ENCODE assay signal across 8 cellular contexts in genomic region chr7:149497467-149498261, GRCh38. TPM values are rescaled to one million over a fixed set of nuclear protein-coding genes. Genes with fewer than 3 reads are reported as not detected.
DNase-seq lines count a peak whose midpoint lies in the region; ATAC-seq, FAIRE-seq and TF ChIP-seq lines count a peak whose summit lies in the region.

Gene ZNF746, minus strand, starts transcription at chr7:149497809. Its CDS starts 273 bp downstream, at chr7:149497536.

- H3K27me3 Mint-ChIP-seq in activated naive CD8-positive, alpha-beta T cell treated with anti-CD3 and anti-CD28 coated beads, Interleukin-2, amount 10 ng/mL, durations not matched to agents 7 days and 5 days, result no peaks in the 10 kb centered on the region

- no peaks in the 10 kb centered on the region for H3K27me3 ChIP-seq in Loucy (ENCODE audit: insufficient read depth, low read length, poor library complexity, severe bottlenecking)
- H3K27me3 ChIP-seq in SU-DHL-6 (ENCODE audit: low read length), result no peaks in the 10 kb centered on the region
- H3K27me3 ChIP-seq in cardiac muscle cell, result peaks cover 18% of the 10 kb centered on the region
- H3K27me3 ChIP-seq in trophoblast cell (ENCODE audit: insufficient read depth, low read length), result no peaks in the 10 kb centered on the region
- H3K27me3 ChIP-seq in tibial nerve, result no peaks in the 10 kb centered on the region

- ATAC-seq in activated naive CD8-positive, alpha-beta T cell treated with anti-CD3 and anti-CD28 coated beads, Interleukin-2, amount 10 ng/mL, durations not matched to agents 7 days and 5 days (ENCODE audit: low read depth), result peak; percentile 91

- H3K4me2 ChIP-seq in Loucy (ENCODE audit: low read depth, low read length, poor library complexity, severe bottlenecking) (peak within 1 kb of the TSS; percentile 94), SU-DHL-6 (ENCODE audit: low read depth, low read length, poor library complexity, severe bottlenecking) (peak within 1 kb of the TSS; percentile 72), trophoblast cell (ENCODE audit: low read length) (peak within 1 kb of the TSS; percentile 94)

- H2BK5ac ChIP-seq in trophoblast cell (ENCODE audit: low read depth, low read length, poor library complexity), result peak within 1 kb of the TSS; percentile 46

- H3K27ac Mint-ChIP-seq in activated naive CD8-positive, alpha-beta T cell treated with anti-CD3 and anti-CD28 coated beads, Interleukin-2, amount 10 ng/mL, durations not matched to agents 7 days and 5 days, result peak within 1 kb of the TSS; percentile 97

- H2AFZ ChIP-seq in Loucy (ENCODE audit: low read length) (peak within 1 kb of the TSS; percentile 100), SU-DHL-6 (ENCODE audit: low read depth, low read length, severe bottlenecking) (peak within 1 kb of the TSS; percentile 87), trophoblast cell (ENCODE audit: insufficient read depth, low read length, poor library complexity) (peak within 1 kb of the TSS; percentile 86)

- H3K4me1 Mint-ChIP-seq in activated naive CD8-positive, alpha-beta T cell treated with anti-CD3 and anti-CD28 coated beads, Interleukin-2, amount 10 ng/mL, durations not matched to agents 7 days and 5 days, result peaks cover 35% of the 10 kb centered on the region

- H3K18ac ChIP-seq in trophoblast cell (ENCODE audit: low read length), result peak within 1 kb of the TSS; percentile 93

- peaks cover 24% of the 10 kb centered on the region for H3K4me1 ChIP-seq in Loucy (ENCODE audit: insufficient read depth, low read length, poor library complexity, severe bottlenecking)
- peaks cover 5% of the 10 kb centered on the region for H3K4me1 ChIP-seq in cardiac muscle cell (ENCODE audit: low read depth)
- peaks cover 3 to 4% of the 10 kb centered on the region in 2 experiments for H3K4me1 ChIP-seq in trophoblast cell (ENCODE audit: control insufficient read depth in 1 of 2, insufficient read depth in 2 of 2, low read length in 2 of 2)
- peaks cover 0 to 20% (median 9%) of the 10 kb centered on the region in 4 donors for H3K4me1 ChIP-seq in tibial nerve

- TF ChIP-seq EP300 in tibial nerve (IDR thresholded peaks at IDR 0.05), result no peak

- H3K9me2 ChIP-seq in Loucy (replicated peaks; ENCODE audit: low read depth, low read length) (no peaks in the 10 kb centered on the region), SU-DHL-6 (replicated peaks; ENCODE audit: insufficient read depth, low read length) (no peaks in the 10 kb centered on the region)

- H3K4ac ChIP-seq in trophoblast cell (ENCODE audit: low read depth, low read length), result peak within 1 kb of the TSS; percentile 95

- CTCF ChIA-PET in GM10248 (lab: Yijun Ruan, JAX), result interaction anchor here (2.4 kb wide), 1 partner anchor 236 kb away, joined by 8 read pairs; the partner anchor contains the start of gene ZNF783

- peaks cover 8% of the 10 kb centered on the region for H3K79me1 ChIP-seq in trophoblast cell (ENCODE audit: low read length)

- peaks cover 12% of the 10 kb centered on the region; the same call in 1 of the 2 replicates for H3K36me3 ChIP-seq in Loucy (ENCODE audit: insufficient read depth, low read length)
- no peaks in the 10 kb centered on the region for H3K36me3 ChIP-seq in SU-DHL-6 (ENCODE audit: low read length)
- peaks cover 10% of the 10 kb centered on the region for H3K36me3 ChIP-seq in cardiac muscle cell
- H3K36me3 ChIP-seq in trophoblast cell (ENCODE audit: control insufficient read depth in 1 of 2, insufficient read depth in 2 of 2, low read length in 2 of 2), result peaks cover 14% of the 10 kb centered on the region in 2 experiments
- H3K36me3 ChIP-seq in tibial nerve, result peaks cover 0 to 17% (median 10%) of the 10 kb centered on the region in 3 donors

- TF ChIP-seq CTCF in GM10248 (IDR thresholded peaks at IDR 0.05; ENCODE audit: control extremely low read depth, extremely low read depth, low read depth, missing control alignments) (peak; percentile 89), Loucy (conservative IDR thresholded peaks at IDR 0.05; ENCODE audit: low read length) (peak; percentile 48), SU-DHL-6 (IDR thresholded peaks at IDR 0.05; ENCODE audit: insufficient read depth, low read length, poor library complexity, severe bottlenecking) (peak; percentile 12), cardiac muscle cell (IDR thresholded peaks at IDR 0.05; ENCODE audit: low read depth, low read length) (peak; percentile 42), tibial nerve (IDR thresholded peaks at IDR 0.05) (peak; percentile 45 to 95 (median 91))

- H3K23ac ChIP-seq in trophoblast cell (ENCODE audit: low read length), result no peak within 1 kb of the TSS

- H3K14ac ChIP-seq in trophoblast cell (ENCODE audit: low read length), result peak within 1 kb of the TSS; percentile 89

- H2AK5ac ChIP-seq in trophoblast cell (ENCODE audit: low read length), result peak within 1 kb of the TSS; percentile 92

- peak within 1 kb of the TSS; percentile 85 for H4K91ac ChIP-seq in trophoblast cell (ENCODE audit: low read depth, low read length)

- peaks cover 5% of the 10 kb centered on the region for H3K36me3 Mint-ChIP-seq in activated naive CD8-positive, alpha-beta T cell treated with anti-CD3 and anti-CD28 coated beads, Interleukin-2, amount 10 ng/mL, durations not matched to agents 7 days and 5 days

- H3F3A ChIP-seq in Loucy (ENCODE audit: low read depth) (no peaks in the 10 kb centered on the region), SU-DHL-6 (ENCODE audit: insufficient read depth) (0 out of 2 replicates have a peak, but pooled peaks cover 3% of the 10 kb centered on the region)

- H3K4me3 ChIP-seq in Loucy (ENCODE audit: low read length, poor library complexity, severe bottlenecking) (peak within 1 kb of the TSS; percentile 86), SU-DHL-6 (ENCODE audit: insufficient read depth, low read length, poor library complexity, severe bottlenecking) (peak within 1 kb of the TSS; percentile 67), cardiac muscle cell (peak within 1 kb of the TSS; percentile 58), trophoblast cell (ENCODE audit: low read depth, low read length) (peak within 1 kb of the TSS; percentile 93), tibial nerve (peak within 1 kb of the TSS; percentile 66 to 86 (median 70))

- H4K8ac ChIP-seq in trophoblast cell (ENCODE audit: low read depth, low read length), result peak within 1 kb of the TSS; percentile 88

- H4K12ac ChIP-seq in trophoblast cell (ENCODE audit: low read depth, low read length), result peak within 1 kb of the TSS; percentile 94

- DNase-seq in GM10248 (ENCODE audit: extremely low spot score) (peak; percentile 96), H54 (ENCODE audit: insufficient read length, low spot score) (peak; percentile 92), cardiac muscle cell (ENCODE audit: low read depth in 1 of 2, low spot score in 1 of 2) (peak; percentile 85 to 89), trophoblast cell (peak; percentile 84 to 93), tibial nerve (ENCODE audit: low spot score in 2 of 2) (peak; percentile 44 to 50)
- DNase-seq in activated naive CD8-positive, alpha-beta T cell treated with anti-CD3 and anti-CD28 coated beads, Interleukin-2, amount 10 ng/mL, durations not matched to agents 7 days and 5 days, result peak; percentile 90

- H3K4me3 Mint-ChIP-seq in activated naive CD8-positive, alpha-beta T cell treated with anti-CD3 and anti-CD28 coated beads, Interleukin-2, amount 10 ng/mL, durations not matched to agents 7 days and 5 days, result peak within 1 kb of the TSS; percentile 98

- H3K9ac ChIP-seq in Loucy (ENCODE audit: low read depth, low read length, poor library complexity, severe bottlenecking) (peak within 1 kb of the TSS; percentile 79), SU-DHL-6 (ENCODE audit: low read length) (peak within 1 kb of the TSS; percentile 65), trophoblast cell (ENCODE audit: low read length) (peak within 1 kb of the TSS; percentile 97)

- WGBS in trophoblast cell (ENCODE audit: extremely low coverage, insufficient coverage, insufficient read length), result no CpG with 5 or more reads among the region's 109 CpGs
- 0% methylated on average over 13 to 57 of the region's 109 CpGs for WGBS in tibial nerve, 2 donors

- H2BK120ac ChIP-seq in trophoblast cell (ENCODE audit: insufficient read depth, low read length, poor library complexity), result peak within 1 kb of the TSS; percentile 2

- H3K27ac ChIP-seq in SU-DHL-6 (ENCODE audit: low read depth, low read length) (peak within 1 kb of the TSS; percentile 0; the same call in 1 of the 2 replicates), cardiac muscle cell (peak within 1 kb of the TSS; percentile 38), trophoblast cell (ENCODE audit: low read depth, low read length) (peak within 1 kb of the TSS; percentile 53), tibial nerve (peak within 1 kb of the TSS; percentile 75 to 91 (median 86))

- TF ChIP-seq POLR2A in H54 (IDR thresholded peaks at IDR 0.05; ENCODE audit: low read depth, low read length) (peak; percentile 78), tibial nerve (IDR thresholded peaks at IDR 0.05) (peak in 1 of 2 donors; percentile 53)

- FAIRE-seq in H54 (lab: Jason Lieb, UNC), result no peak

- no peaks in the 10 kb centered on the region for H3K9me3 ChIP-seq in Loucy (ENCODE audit: insufficient read depth, low read depth, low read length)
- H3K9me3 ChIP-seq in SU-DHL-6 (ENCODE audit: insufficient read depth, low read length), result no peaks in the 10 kb centered on the region
- no peaks in the 10 kb centered on the region for H3K9me3 ChIP-seq in cardiac muscle cell (ENCODE audit: low read depth)
- H3K9me3 ChIP-seq in trophoblast cell (ENCODE audit: insufficient read depth, low read depth, low read length), result peaks cover 3% of the 10 kb centered on the region
- no peaks in the 10 kb centered on the region for H3K9me3 ChIP-seq in tibial nerve

- no peaks in the 10 kb centered on the region for H3K9me3 Mint-ChIP-seq in activated naive CD8-positive, alpha-beta T cell treated with anti-CD3 and anti-CD28 coated beads, Interleukin-2, amount 10 ng/mL, durations not matched to agents 7 days and 5 days

- H2BK12ac ChIP-seq in trophoblast cell (ENCODE audit: low read length), result no peak within 1 kb of the TSS

- POLR2A ChIA-PET in GM10248 (lab: Yijun Ruan, JAX), result no interaction called here
- POLR2A ChIA-PET in activated naive CD8-positive, alpha-beta T cell treated with anti-CD3 and anti-CD28 coated beads, Interleukin-2, amount 10 ng/mL, durations not matched to agents 7 days and 5 days (lab: Charles Lee), result no interaction called here

- H3K79me2 ChIP-seq in Loucy (ENCODE audit: insufficient read depth, low read length) (peaks cover 26% of the 10 kb centered on the region), SU-DHL-6 (ENCODE audit: insufficient read depth, low read length) (peaks cover 14% of the 10 kb centered on the region; the same call in 1 of the 2 replicates), trophoblast cell (ENCODE audit: control insufficient read depth, insufficient read depth, low read length, poor library complexity) (peaks cover 7% of the 10 kb centered on the region)

- H4K20me1 ChIP-seq in Loucy (ENCODE audit: insufficient read depth, low read length, poor library complexity, severe bottlenecking) (peaks cover 24% of the 10 kb centered on the region), SU-DHL-6 (ENCODE audit: low read depth, low read length) (no peaks in the 10 kb centered on the region)

RNA-seq across cellular contexts. Expression of gene ZNF746, which starts in this region (rescaled TPM):
- total RNA-seq in activated naive CD8-positive, alpha-beta T cell treated with anti-CD3 and anti-CD28 coated beads, Interleukin-2, amount 10 ng/mL, durations not matched to agents 7 days and 5 days, result 10 to 100 TPM; 24.3 to 26.2 TPM
- 28.3 and 32.9 TPM in 2 replicates for total RNA-seq in cardiac muscle cell
- 19.7 and 21.8 TPM in 2 replicates for polyA plus RNA-seq in cardiac muscle cell
- polyA plus RNA-seq in trophoblast cell (2013), result 12.1 and 12.8 TPM in 2 replicates
- 10 to 100 TPM; 28.4 to 43.2 (median 32.9) TPM for total RNA-seq in tibial nerve

Comparison
In these comparisons a context has a peak if more than half of its experiments do, and no peak if none do; other contexts are left out.
1. Peak in every context shown above with its lines: DNase-seq, ATAC-seq, H3K4me3 ChIP-seq and H3K27ac ChIP-seq.
2. CTCF ChIP-seq: peak in every context shown above with its lines; median percentile 91 in tibial nerve; 89 in GM10248; 48 in Loucy; 42 in cardiac muscle cell; 12 in SU-DHL-6.
3. H3K27ac ChIP-seq: peak in every context shown above with its lines; median percentile 86 in tibial nerve; 53 in trophoblast cell; 38 in cardiac muscle cell; 0 in SU-DHL-6.